In genomic region chr2:218399391-218400166, GRCh38 we compare ENCODE assay signal across 8 cellular contexts. TPM values are rescaled to one million over a fixed set of nuclear protein-coding genes. Genes with fewer than 3 reads are reported as not detected.
A peak's percentile ranks its signal among the peaks of the same experiment; 100 is the strongest.
DNase-seq lines count a peak whose midpoint lies in the region; TF ChIP-seq lines count a peak whose summit lies in the region.

TSS of gene CTDSP1 (plus strand) at chr2:218399868. CDS start at chr2:218400091, 223 bp downstream.

- H3K9me3 ChIP-seq in MG63: no peaks in the 10 kb centered on the region
- no peaks in the 10 kb centered on the region for H3K9me3 ChIP-seq in stomach smooth muscle (ENCODE audit: control insufficient read depth in 2 of 2, low read length in 2 of 2)

- H3K27me3 ChIP-seq in H7 (ENCODE audit: control insufficient read depth, insufficient read depth, low read length): peaks cover 31% of the 10 kb centered on the region
- H3K27me3 ChIP-seq in MG63: no peaks in the 10 kb centered on the region
- no peaks in the 10 kb centered on the region for H3K27me3 ChIP-seq in stomach smooth muscle (ENCODE audit: control insufficient read depth in 1 of 2, insufficient read depth in 2 of 2, low read length in 2 of 2)

- H3K9me3 Mint-ChIP-seq in neural crest cell: no peaks in the 10 kb centered on the region

- H3K27me3 Mint-ChIP-seq in neural crest cell (ENCODE audit: low read depth): peaks cover 36% of the 10 kb centered on the region

- DNase-seq in ELF-1 (ENCODE audit: low read depth, low spot score): peak; percentile 94
- peak; percentile 95 for DNase-seq in H7
- peak; percentile 97 for DNase-seq in MG63
- DNase-seq in SIG-M5 treated with dmso at 0.1 percent for 504 hours (lab: John Stamatoyannopoulos, UW; ENCODE audit: unreplicated experiment): peak; percentile 97
- DNase-seq in activated gamma-delta T cell treated with Interleukin-2 at 50 U/mL for 16 hours: peak; percentile 89
- DNase-seq in fibroblast of villous mesenchyme (ENCODE audit: low read depth): peak; percentile 98
- DNase-seq in neural crest cell (ENCODE audit: low read depth, low spot score): peak; percentile 93

- peak within 1 kb of the TSS; percentile 99 for H3K27ac ChIP-seq in stomach smooth muscle (ENCODE audit: low read length)

- H3K36me3 ChIP-seq in H7 (replicated peaks; ENCODE audit: control insufficient read depth, insufficient read depth, low read length): peaks cover 4% of the 10 kb centered on the region
- H3K36me3 ChIP-seq in MG63: peaks cover 33% of the 10 kb centered on the region
- H3K36me3 ChIP-seq in stomach smooth muscle (ENCODE audit: control insufficient read depth in 2 of 2, insufficient read depth in 2 of 2, low read length in 2 of 2): peaks cover 16 to 18% of the 10 kb centered on the region in 2 donors

- TF ChIP-seq CTCF in fibroblast of villous mesenchyme (IDR thresholded peaks at IDR 0.05; ENCODE audit: insufficient read depth, low read depth, low read length) (no peak), neural crest cell (conservative IDR thresholded peaks at IDR 0.05) (no peak)

- H3K27ac Mint-ChIP-seq in neural crest cell (ENCODE audit: unreplicated experiment): peak within 1 kb of the TSS; percentile 89

- H3K9ac ChIP-seq in stomach smooth muscle (ENCODE audit: low read length in 2 of 2): peak within 1 kb of the TSS; percentile 94 to 95

- peak within 1 kb of the TSS; percentile 68 for H3K4me3 ChIP-seq in H7 (ENCODE audit: insufficient read depth, low read depth, low read length)
- peak within 1 kb of the TSS; percentile 97 for H3K4me3 ChIP-seq in MG63
- peak within 1 kb of the TSS; percentile 82 for H3K4me3 ChIP-seq in fibroblast of villous mesenchyme (ENCODE audit: low read depth, low read length)
- H3K4me3 ChIP-seq in stomach smooth muscle (ENCODE audit: low read length in 2 of 2): peak within 1 kb of the TSS; percentile 67 to 92

- peaks cover 28% of the 10 kb centered on the region for H3K4me1 Mint-ChIP-seq in neural crest cell

- no peaks in the 10 kb centered on the region for H3K36me3 Mint-ChIP-seq in neural crest cell (ENCODE audit: low read depth)

- H3K4me3 Mint-ChIP-seq in neural crest cell: peak within 1 kb of the TSS; percentile 94

- H3K4me1 ChIP-seq in stomach smooth muscle (ENCODE audit: control insufficient read depth, insufficient read depth, low read length): peaks cover 57% of the 10 kb centered on the region

RNA-seq across cellular contexts. Expression of gene CTDSP1, which starts in this region (rescaled TPM):
- 25.4 and 29.9 TPM in 2 replicates for total RNA-seq in H7 (2014; rRNA removed; shearing (Covaris generic))
- total RNA-seq in MG63 (2014; rRNA removed; shearing (Covaris generic); ENCODE audit: low replicate concordance): 82.9 and 84.6 TPM in 2 replicates
- 63.5 and 66.9 TPM in 2 replicates for total RNA-seq in fibroblast of villous mesenchyme
- total RNA-seq in neural crest cell: 46.4 TPM in 2 replicates

Comparison
In these comparisons a context has a peak if more than half of its experiments do, and no peak if none do; other contexts are left out.
1. Peak in every context shown above with its lines: DNase-seq, H3K4me3 ChIP-seq and H3K27ac ChIP-seq.